ENCODE assay signal across 9 cellular contexts in the genomic region with DNA sequence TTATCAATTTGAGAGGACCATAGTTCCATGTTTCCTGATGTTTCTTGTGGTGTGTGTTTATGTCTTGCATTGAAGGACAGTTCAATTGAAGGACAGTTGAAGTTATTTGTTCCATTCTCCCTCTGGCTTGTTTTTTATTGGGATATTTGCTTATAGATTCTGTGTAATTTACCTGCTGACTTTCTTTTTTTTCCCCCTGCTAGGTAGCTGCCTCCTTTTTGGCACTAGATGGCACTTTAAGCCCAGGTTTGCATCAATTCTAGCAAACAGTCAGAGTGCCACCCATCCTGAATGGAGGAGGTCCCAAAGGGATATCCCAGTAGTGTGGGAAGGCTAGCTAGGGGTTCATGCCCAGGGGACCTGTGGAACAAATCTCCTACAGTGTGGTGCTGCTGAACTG.
DNase-seq lines count a peak whose midpoint lies in the region; ATAC-seq and TF ChIP-seq lines count a peak whose summit lies in the region.
"Had no signal": no experiment of that assay in that cellular context is flagged by ENCODE, and none has a peak within 500 bp of the region (broad histone marks: within the 10 kb centered on the region; RNA-seq: fewer than 3 reads in every experiment).

No MANE protein-coding gene starts in this region.

- TF ChIP-seq POLR2A in gastroesophageal sphincter (IDR thresholded peaks at IDR 0.05) (no peak), transverse colon (IDR thresholded peaks at IDR 0.05) (no peak)

- peak; percentile 68 for TF ChIP-seq CTCF in C4-2B (conservative IDR thresholded peaks at IDR 0.05)
- peak; percentile 36 for TF ChIP-seq CTCF in HL-60 (IDR thresholded peaks at IDR 0.05; ENCODE audit: insufficient read depth, low read length)
- peak; percentile 68 for TF ChIP-seq CTCF in epithelial cell of esophagus (IDR thresholded peaks at IDR 0.05; ENCODE audit: insufficient read depth, low read depth, low read length, missing control alignments)
- no peak for TF ChIP-seq CTCF in GM13976 (IDR thresholded peaks at IDR 0.05; ENCODE audit: borderline replicate concordance, control extremely low read depth, extremely low read depth, insufficient read depth, missing control alignments)
- TF ChIP-seq CTCF in gastroesophageal sphincter (IDR thresholded peaks at IDR 0.05), result no peak
- TF ChIP-seq CTCF in transverse colon (IDR thresholded peaks at IDR 0.05), result peak in 1 of 5 experiments; percentile 20

- TF ChIP-seq EP300 in gastroesophageal sphincter (IDR thresholded peaks at IDR 0.05), result no peak
- no peak for TF ChIP-seq EP300 in transverse colon (IDR thresholded peaks at IDR 0.05; ENCODE audit: low read depth)

- peak in 1 of 2 experiments; percentile 6 for DNase-seq in HL-60 (ENCODE audit: low read depth in 1 of 2, low spot score in 1 of 2)
- peak; percentile 39 for DNase-seq in NCI-H510A treated with DMSO at 0.1 percent for 48 hours (lab: John Stamatoyannopoulos, UW)
- peak; percentile 50 for DNase-seq in epithelial cell of esophagus (ENCODE audit: low read depth)
- no peak for DNase-seq in GM13976 (ENCODE audit: low spot score)
- DNase-seq in transverse colon, result no peak
- DNase-seq: midbrain had no signal

- H3K4me1 ChIP-seq in gastroesophageal sphincter (no peaks in the 10 kb centered on the region), transverse colon (no peaks in the 10 kb centered on the region)

- in situ Hi-C loops in GM13976 (cut with MboI; ENCODE audit: low sequenced_read_pairs, unreplicated experiment) (no loop called here), transverse colon (cut with MboI; ENCODE audit: low pct_ligation_motif_present in 1 of 4, low pct_unique_long_range_greater_than_20kb in 1 of 4, low sequenced_read_pairs in 3 of 4) (no loop called here)

- H3K36me3 ChIP-seq in gastroesophageal sphincter, result no peaks in the 10 kb centered on the region
- H3K36me3 ChIP-seq in transverse colon, result no peaks in the 10 kb centered on the region

- ATAC-seq in GM18511 (IDR thresholded peaks at IDR 0.05; ENCODE audit: unreplicated experiment), result no peak
- no peak for ATAC-seq in gastroesophageal sphincter

- H3K27ac ChIP-seq in C4-2B, result no peak overlapping the region
- H3K27ac ChIP-seq in HL-60 (replicated peaks), result no peak overlapping the region
- H3K27ac ChIP-seq in gastroesophageal sphincter, result no peak overlapping the region
- no peak overlapping the region for H3K27ac ChIP-seq in transverse colon

- H3K4me3 ChIP-seq in HL-60 (replicated peaks; ENCODE audit: insufficient read depth, low read length) (no peak overlapping the region), epithelial cell of esophagus (ENCODE audit: low read length) (no peak overlapping the region), gastroesophageal sphincter (no peak overlapping the region), transverse colon (no peak overlapping the region)

- H3K9me3 ChIP-seq in gastroesophageal sphincter (peaks cover 0 to 39% (median 0%) of the 10 kb centered on the region in 3 donors), transverse colon (peaks cover 0 to 16% of the 10 kb centered on the region in 2 donors)

- intact Hi-C loops in transverse colon (cut with DNase I; ENCODE audit: low total_unique reads), result no loop called here

- peaks cover 2% of the 10 kb centered on the region for H3K27me3 ChIP-seq in HL-60 (ENCODE audit: insufficient read depth, poor library complexity, severe bottlenecking)
- H3K27me3 ChIP-seq in gastroesophageal sphincter, result no peaks in the 10 kb centered on the region
- H3K27me3 ChIP-seq in transverse colon, result no peaks in the 10 kb centered on the region

Comparison
In these comparisons a context has a peak if more than half of its experiments do, and no peak if none do; other contexts are left out.
1. CTCF ChIP-seq: peak in C4-2B (single experiment), HL-60 (single experiment) and epithelial cell of esophagus (single experiment); none in GM13976 (single experiment) and gastroesophageal sphincter (0 of 4).
2. DNase-seq: peak in NCI-H510A treated with DMSO at 0.1 percent for 48 hours (single experiment) and epithelial cell of esophagus (single experiment); none in GM13976 (single experiment) and transverse colon (single experiment).